17 cellular contexts compared by ENCODE assay signal in genomic region chr18:63550068-63550467, GRCh38. TPM values are rescaled to one million over a fixed set of nuclear protein-coding genes. Genes with fewer than 3 reads are reported as not detected.
A peak's percentile ranks its signal among the peaks of the same experiment; 100 is the strongest.
DNase-seq lines count a peak whose midpoint lies in the region; ATAC-seq and TF ChIP-seq lines count a peak whose summit lies in the region.
"Had no signal": no experiment of that assay in that cellular context is flagged by ENCODE, and none has a peak within 500 bp of the region (broad histone marks: within the 10 kb centered on the region; RNA-seq: fewer than 3 reads in every experiment).

No MANE protein-coding gene starts in this region.

- 0 out of 2 replicates have a peak overlapping the region, but pooled peaks have one; percentile 16 for H3K4me2 ChIP-seq in PC-3 (ENCODE audit: low read length)

- no peaks in the 10 kb centered on the region for H3K27me3 ChIP-seq in PC-3 (ENCODE audit: low read length)

- TF ChIP-seq CTCF in PC-3 (conservative IDR thresholded peaks at IDR 0.05; ENCODE audit: low read depth, low read length) = no peak

- H3K27ac ChIP-seq in PC-3 (ENCODE audit: low read length) = peak overlapping the region; percentile 9; the same call in 1 of the 2 replicates

- 0 out of 2 replicates have a peak, but pooled peaks cover 5% of the 10 kb centered on the region for H3K9me2 ChIP-seq in PC-3 (replicated peaks; ENCODE audit: low read length)

- no peaks in the 10 kb centered on the region for H3K79me2 ChIP-seq in PC-3 (ENCODE audit: low read length)

- no peak overlapping the region for H3K4me3 ChIP-seq in PC-3 (ENCODE audit: low read length)

- BruUV-seq in PC-3 (replicated peaks; lab: Mats Ljungman, UMichigan) = no TSS peak

- no peaks in the 10 kb centered on the region for H3F3A ChIP-seq in PC-3 (ENCODE audit: low read length, unreplicated experiment)

- H4K20me1 ChIP-seq in PC-3 (ENCODE audit: low read length) = no peaks in the 10 kb centered on the region

- DNase-seq in PC-3 = peak; percentile 35
- DNase-seq in epidermal melanocyte (ENCODE audit: insufficient read length, low spot score) = peak; percentile 27
- DNase-seq in foreskin melanocyte = peak; percentile 58
- peak; percentile 19 for DNase-seq in superior temporal gyrus (ENCODE audit: extremely low spot score)
- no peak for DNase-seq in inferior parietal cortex (ENCODE audit: extremely low spot score)
- DNase-seq in KG1 (lab: John Stamatoyannopoulos, UW) = no peak
- no peak for DNase-seq in putamen (ENCODE audit: low spot score)
- DNase-seq: C1 segment of cervical spinal cord; CD4-positive, alpha-beta T cell; DMS153; DMS79 treated with DMSO at 0.1 percent for 48 hours; EL; GOT3; H9 had no signal

- peak overlapping the region; percentile 39; the same call in 1 of the 2 replicates for H2AFZ ChIP-seq in PC-3 (ENCODE audit: low read length)

- H3K36me3 ChIP-seq in PC-3 (ENCODE audit: low read depth, low read length) = no peaks in the 10 kb centered on the region

- H3K4me1 ChIP-seq in PC-3 (ENCODE audit: insufficient read depth, low read length) = peaks cover 12% of the 10 kb centered on the region; the same call in 1 of the 2 replicates

- POLR2A ChIA-PET in PC-3 (lab: Charles Lee; ENCODE audit: unreplicated experiment) = interaction anchor here (0.6 to 1.2 kb wide), 2 partner anchors 39 to 420 kb away, joined by 3 to 6 read pairs; no protein-coding TSS in a partner anchor

- intact Hi-C loops in PC-3 (cut with micrococcal nuclease) = no loop called here

- peak; percentile 81 for ATAC-seq in PC-3
- ATAC-seq in HG03565 (IDR thresholded peaks at IDR 0.05; ENCODE audit: unreplicated experiment) = no peak

- CTCF ChIA-PET in PC-3 (lab: Charles Lee) = no interaction called here

- H3K9me3 ChIP-seq in PC-3 (ENCODE audit: low read length) = no peaks in the 10 kb centered on the region

- no peak overlapping the region for H3K9ac ChIP-seq in PC-3 (ENCODE audit: low read length)

RNA-seq across cellular contexts. Expression of gene SERPINB12, which starts 7.9 kb away (rescaled TPM):
- total RNA-seq in PC-3 (2014; rRNA removed) = not detected in 2 replicates
- total RNA-seq: B cell; CD4-positive, alpha-beta T cell; H9; HT1080 had no signal

RNA-seq across cellular contexts. Expression of gene SERPINB13, which starts 37.1 kb away (rescaled TPM):
- not detected in 2 replicates for total RNA-seq in PC-3 (2014; rRNA removed)
- total RNA-seq: B cell; CD4-positive, alpha-beta T cell; H9; HT1080 had no signal

Comparison
In these comparisons a context has a peak if more than half of its experiments do, and no peak if none do; other contexts are left out.
1. DNase-seq: peak in PC-3 (single experiment), epidermal melanocyte (single experiment), foreskin melanocyte (single experiment) and superior temporal gyrus (single experiment); none in inferior parietal cortex (single experiment), KG1 (single experiment) and putamen (single experiment).